32 cellular contexts compared by ENCODE assay signal in genomic region chr5:102737161-102737560, GRCh38.
"Had no signal": no experiment of that assay in that cellular context is flagged by ENCODE, and none has a peak within 500 bp of the region (broad histone marks: within the 10 kb centered on the region; RNA-seq: fewer than 3 reads in every experiment).

No MANE protein-coding gene starts in this region.

- H3K27me3 Mint-ChIP-seq: activated naive CD8-positive, alpha-beta T cell; activated T-helper 17 cell treated with anti-CD3 and anti-CD28 coated beads, Interleukin-2, amount 50 U/mL, for 72 hours; brain had no signal

- H3K4me3 ChIP-seq: adrenal gland, breast epithelium, cardiac muscle cell, colonic mucosa, dorsolateral prefrontal cortex had no signal

- FAIRE-seq: frontal cortex, TTC549 had no signal

- H3K9me3 Mint-ChIP-seq: activated B cell treated with CpG ODN at 0.5 μM for 24 hours; activated CD8-positive, alpha-beta T cell treated with anti-CD3 and anti-CD28 coated beads for 36 hours; activated naive CD8-positive, alpha-beta T cell treated with anti-CD3 and anti-CD28 coated beads, Interleukin-2, amount 50 U/mL, for 24 hours; activated T-cell treated with anti-CD3 and anti-CD28 coated beads, Interleukin-2, amount 50 U/mL, for 4 hours; activated T-helper 17 cell treated with anti-CD3 and anti-CD28 coated beads, Interleukin-2, amount 50 U/mL, for 72 hours; brain; endodermal cell had no signal

- H3K27ac Mint-ChIP-seq: activated B cell treated with CpG ODN at 0.5 μM for 24 hours; activated CD8-positive, alpha-beta T cell treated with anti-CD3 and anti-CD28 coated beads for 36 hours; activated naive CD8-positive, alpha-beta T cell; activated naive CD8-positive, alpha-beta T cell treated with anti-CD3 and anti-CD28 coated beads, Interleukin-2, amount 50 U/mL, for 24 hours; activated T-helper 17 cell treated with anti-CD3 and anti-CD28 coated beads, Interleukin-2, amount 50 U/mL, for 72 hours; brain; endodermal cell had no signal

- DNase-seq: activated B cell treated with CpG ODN at 0.5 μM for 24 hours; activated CD4-positive, alpha-beta T cell treated with anti-CD3 and anti-CD28 coated beads for 48 hours; activated CD4-positive, alpha-beta T cell treated with anti-CD3 and anti-CD28 coated beads, Interleukin-2, amount 50 U/mL, for 1 hour; activated CD4-positive, alpha-beta T cell treated with anti-CD3 and anti-CD28 coated beads, Interleukin-2, amount 50 U/mL, for 48 hours; activated CD8-positive, alpha-beta memory T cell treated with anti-CD3 and anti-CD28 coated beads for 24 hours; activated CD8-positive, alpha-beta T cell treated with anti-CD3 and anti-CD28 coated beads for 36 hours; activated effector memory CD4-positive, alpha-beta T cell treated with Interleukin-2 at 50 U/mL for 16 hours; activated gamma-delta T cell treated with Interleukin-2 at 50 U/mL for 16 hours; activated naive CD4-positive, alpha-beta T cell treated with anti-CD3 and anti-CD28 coated beads, Interleukin-2, amount 50 U/mL, for 16 hours; activated naive CD4-positive, alpha-beta T cell treated with Interleukin-2 at 50 U/mL for 16 hours; activated naive CD8-positive, alpha-beta T cell treated with anti-CD3 and anti-CD28 coated beads, Interleukin-2, amount 50 U/mL, for 24 hours; activated T-cell treated with anti-CD3 and anti-CD28 coated beads, Interleukin-2, amount 50 U/mL, for 4 hours; adrenal gland; amygdala; aorta; central memory CD4-positive, alpha-beta T cell; cerebellar nuclear complex; colonic mucosa; dorsolateral prefrontal cortex; effector memory CD4-positive, alpha-beta T cell; endodermal cell; foreskin fibroblast; head of caudate nucleus; T-helper 2 cell; WERI-Rb-1 had no signal

- H3K9me3 ChIP-seq: adrenal gland, breast epithelium, colonic mucosa had no signal

- H3K4me3 Mint-ChIP-seq: activated B cell treated with CpG ODN at 0.5 μM for 24 hours; activated CD8-positive, alpha-beta T cell treated with anti-CD3 and anti-CD28 coated beads for 36 hours; activated naive CD8-positive, alpha-beta T cell; activated naive CD8-positive, alpha-beta T cell treated with anti-CD3 and anti-CD28 coated beads, Interleukin-2, amount 50 U/mL, for 24 hours; activated T-cell treated with anti-CD3 and anti-CD28 coated beads, Interleukin-2, amount 50 U/mL, for 4 hours; activated T-helper 17 cell treated with anti-CD3 and anti-CD28 coated beads, Interleukin-2, amount 50 U/mL, for 72 hours; brain; endodermal cell had no signal

- H3K4me1 ChIP-seq: adrenal gland, breast epithelium, colonic mucosa had no signal

- H3K27ac ChIP-seq: adrenal gland, breast epithelium, cardiac muscle cell, colonic mucosa, dorsolateral prefrontal cortex, WERI-Rb-1 had no signal

- H3K36me3 Mint-ChIP-seq: activated naive CD8-positive, alpha-beta T cell; brain had no signal

- H3K27me3 ChIP-seq: adrenal gland, breast epithelium, cardiac muscle cell, colonic mucosa, dorsolateral prefrontal cortex had no signal

- H3K4me1 Mint-ChIP-seq: activated B cell treated with CpG ODN at 0.5 μM for 24 hours; activated naive CD8-positive, alpha-beta T cell treated with anti-CD3 and anti-CD28 coated beads, Interleukin-2, amount 50 U/mL, for 24 hours; activated T-helper 17 cell treated with anti-CD3 and anti-CD28 coated beads, Interleukin-2, amount 50 U/mL, for 72 hours had no signal

- H3K36me3 ChIP-seq: adrenal gland, breast epithelium, cardiac muscle cell, colonic mucosa, WERI-Rb-1 had no signal
